ENCODE assay signal across 23 cellular contexts in genomic region chr1:66273674-66274073, GRCh38.
DNase-seq lines count a peak whose midpoint lies in the region; ATAC-seq and TF ChIP-seq lines count a peak whose summit lies in the region.
"Had no signal": no experiment of that assay in that cellular context is flagged by ENCODE, and none has a peak within 500 bp of the region (broad histone marks: within the 10 kb centered on the region; RNA-seq: fewer than 3 reads in every experiment).

No MANE protein-coding gene starts in this region.

- H3K27me3 ChIP-seq in mammary epithelial cell (ENCODE audit: insufficient read depth, low read length) = no peaks in the 10 kb centered on the region
- no peaks in the 10 kb centered on the region for H3K27me3 ChIP-seq in heart right ventricle
- H3K27me3 ChIP-seq in tibial artery = no peaks in the 10 kb centered on the region

- H3K9me3 ChIP-seq in mammary epithelial cell (replicated peaks; ENCODE audit: insufficient read depth, low read length) = no peaks in the 10 kb centered on the region
- no peaks in the 10 kb centered on the region for H3K9me3 ChIP-seq in heart right ventricle
- no peaks in the 10 kb centered on the region for H3K9me3 ChIP-seq in tibial artery

- no peaks in the 10 kb centered on the region for H3K36me3 Mint-ChIP-seq in MCF 10A (ENCODE audit: insufficient read depth, unreplicated experiment)
- H3K36me3 Mint-ChIP-seq in activated T-helper 1 cell treated with anti-CD3 and anti-CD28 coated beads, Interleukin-12 subunit alpha, Interleukin-12 subunit beta, Interleukin-2, Interleukin-4 antibody, amounts not matched to agents 30 ng/mL and 10 ng/mL and 1 ng/mL, durations not matched to agents 14 hours and 24 hours and 36 hours (ENCODE audit: low read depth) = peaks cover 2% of the 10 kb centered on the region
- H3K36me3 Mint-ChIP-seq: CD14-positive monocyte, immature natural killer cell, T-cell had no signal

- no peak overlapping the region for H3K9ac ChIP-seq in mammary epithelial cell (ENCODE audit: insufficient read depth, low read length)

- in situ Hi-C loops in mammary epithelial cell (cut with MboI; ENCODE audit: low sequenced_read_pairs in 2 of 2) = no loop called here
- in situ Hi-C loops in GM13977 (cut with MboI; ENCODE audit: low pct_unique_long_range_greater_than_20kb, low sequenced_read_pairs, unreplicated experiment) = no loop called here

- CTCF ChIA-PET in MCF 10A (lab: Yijun Ruan, JAX) = interaction anchor here (0.7 to 3.1 kb wide), 6 partner anchors 9 to 443 kb away, joined by 3 to 19 read pairs (median 8); no protein-coding TSS in a partner anchor
- CTCF ChIA-PET in mammary epithelial cell (lab: Charles Lee; ENCODE audit: low non-redundant PET) = no interaction called here

- H3K4me2 ChIP-seq in mammary epithelial cell (ENCODE audit: insufficient read depth, low read depth, low read length) = no peak overlapping the region

- H3K27ac ChIP-seq in mammary epithelial cell (ENCODE audit: insufficient read depth, low read depth, low read length) (no peak overlapping the region), heart right ventricle (peak overlapping the region in 5 of 10 donors; percentile 79 to 91 (median 91)), tibial artery (peak overlapping the region; percentile 79 to 82)
- H3K27ac ChIP-seq: WERI-Rb-1 had no signal

- dilution Hi-C loops in mammary epithelial cell (cut with HindIII; ENCODE audit: low sequenced_read_pairs) = no loop called here

- ATAC-seq in heart right ventricle (peak in 5 of 8 donors; percentile 25 to 72 (median 47)), GM18858 (IDR thresholded peaks at IDR 0.05; ENCODE audit: unreplicated experiment) (no peak)
- ATAC-seq: T-cell had no signal

- H3K27ac Mint-ChIP-seq in MCF 10A (ENCODE audit: low read depth, unreplicated experiment) = peak overlapping the region; percentile 92
- peak overlapping the region; percentile 73 for H3K27ac Mint-ChIP-seq in activated T-helper 1 cell treated with anti-CD3 and anti-CD28 coated beads, Interleukin-12 subunit alpha, Interleukin-12 subunit beta, Interleukin-2, Interleukin-4 antibody, amounts not matched to agents 30 ng/mL and 10 ng/mL and 1 ng/mL, durations not matched to agents 14 hours and 24 hours and 36 hours
- H3K27ac Mint-ChIP-seq: CD14-positive monocyte, immature natural killer cell had no signal

- WGBS in mammary epithelial cell (ENCODE audit: low coverage, missing lambda C conversion rate) = 91% methylated on average over 2 of the region's 2 CpGs
- 41 to 62% methylated on average over 2 of the region's 2 CpGs for WGBS in heart right ventricle, 2 donors

- H3K27me3 Mint-ChIP-seq in MCF 10A (ENCODE audit: insufficient read depth, unreplicated experiment) = no peaks in the 10 kb centered on the region
- H3K27me3 Mint-ChIP-seq in activated T-helper 1 cell treated with anti-CD3 and anti-CD28 coated beads, Interleukin-12 subunit alpha, Interleukin-12 subunit beta, Interleukin-2, Interleukin-4 antibody, amounts not matched to agents 30 ng/mL and 10 ng/mL and 1 ng/mL, durations not matched to agents 14 hours and 24 hours and 36 hours (ENCODE audit: insufficient read depth) = peaks cover 2% of the 10 kb centered on the region
- H3K27me3 Mint-ChIP-seq: T-cell had no signal

- TF ChIP-seq CTCF in MCF 10A (IDR thresholded peaks at IDR 0.05; ENCODE audit: unreplicated experiment) (no peak), mammary epithelial cell (conservative IDR thresholded peaks at IDR 0.05 in 1 of 2, IDR thresholded peaks at IDR 0.05 in 1 of 2; ENCODE audit: extremely low read depth in 1 of 2, insufficient read depth in 1 of 2, low read depth in 1 of 2, low read length in 2 of 2) (no peak), heart right ventricle (IDR thresholded peaks at IDR 0.05) (no peak), tibial artery (IDR thresholded peaks at IDR 0.05) (no peak), GM13977 (IDR thresholded peaks at IDR 0.05; ENCODE audit: extremely low read depth, insufficient read depth, missing control alignments) (no peak)

- H4K20me1 ChIP-seq in mammary epithelial cell (ENCODE audit: insufficient read depth, low read length) = no peaks in the 10 kb centered on the region

- H3K4me1 ChIP-seq in mammary epithelial cell (ENCODE audit: insufficient read depth, low read length) (peaks cover 20% of the 10 kb centered on the region), heart right ventricle (peaks cover 12 to 97% (median 69%) of the 10 kb centered on the region in 9 donors), tibial artery (peaks cover 0 to 65% (median 48%) of the 10 kb centered on the region in 4 donors)

- no peaks in the 10 kb centered on the region for H3K9me3 Mint-ChIP-seq in MCF 10A (ENCODE audit: unreplicated experiment)
- H3K9me3 Mint-ChIP-seq in activated T-helper 1 cell treated with anti-CD3 and anti-CD28 coated beads, Interleukin-12 subunit alpha, Interleukin-12 subunit beta, Interleukin-2, Interleukin-4 antibody, amounts not matched to agents 30 ng/mL and 10 ng/mL and 1 ng/mL, durations not matched to agents 14 hours and 24 hours and 36 hours = no peaks in the 10 kb centered on the region
- H3K9me3 Mint-ChIP-seq: CD14-positive monocyte, immature natural killer cell, T-cell had no signal

- H3K4me1 Mint-ChIP-seq in MCF 10A (ENCODE audit: insufficient read depth, unreplicated experiment) = peaks cover 41% of the 10 kb centered on the region
- H3K4me1 Mint-ChIP-seq in activated T-helper 1 cell treated with anti-CD3 and anti-CD28 coated beads, Interleukin-12 subunit alpha, Interleukin-12 subunit beta, Interleukin-2, Interleukin-4 antibody, amounts not matched to agents 30 ng/mL and 10 ng/mL and 1 ng/mL, durations not matched to agents 14 hours and 24 hours and 36 hours (ENCODE audit: low read depth) = peaks cover 81% of the 10 kb centered on the region

- intact Hi-C loops in MCF 10A (cut with micrococcal nuclease) = loop anchor here (10.0 kb wide), 1 partner anchor 651 kb away; the partner anchor contains the start of genes DNAI4 and MIER1
- intact Hi-C loops in mammary epithelial cell (cut with micrococcal nuclease) = loop anchor here (2.0 to 10.0 kb wide), 2 partner anchors 15 to 1009 kb away; no protein-coding TSS in a partner anchor
- intact Hi-C loops in activated T-helper 1 cell treated with anti-CD3 and anti-CD28 coated beads, Interleukin-12 subunit alpha, Interleukin-12 subunit beta, Interleukin-2, Interleukin-4 antibody, amounts not matched to agents 30 ng/mL and 10 ng/mL and 1 ng/mL, durations not matched to agents 14 hours and 24 hours and 36 hours (cut with micrococcal nuclease) = loop anchor here (10.0 kb wide), 3 partner anchors 651 to 1411 kb away; partner anchors contain the start of genes DNAI4, GADD45A and MIER1
- intact Hi-C loops in heart right ventricle (cut with DNase I) = loop anchor here in 5 of 10 donors (2.0 to 10.0 kb wide), 4 partner anchors 59 to 79 kb away; no protein-coding TSS in a partner anchor
- intact Hi-C loops in tibial artery (cut with DNase I; ENCODE audit: low total_unique reads) = no loop called here

- no TSS peak for BruUV-seq in MCF 10A (replicated peaks; lab: Mats Ljungman, UMichigan)
- BruUV-seq in mammary epithelial cell (replicated peaks; lab: Mats Ljungman, UMichigan) = no TSS peak

- H2AFZ ChIP-seq in mammary epithelial cell (ENCODE audit: low read depth, low read length) = no peak overlapping the region

- H3K36me3 ChIP-seq in mammary epithelial cell (ENCODE audit: insufficient read depth, low read length) (no peaks in the 10 kb centered on the region), heart right ventricle (no peaks in the 10 kb centered on the region), tibial artery (no peaks in the 10 kb centered on the region)
- H3K36me3 ChIP-seq: WERI-Rb-1 had no signal

- no peaks in the 10 kb centered on the region for H3K79me2 ChIP-seq in mammary epithelial cell (ENCODE audit: insufficient read depth, low read length)

- H3K4me3 ChIP-seq in mammary epithelial cell (replicated peaks in 1 of 3; ENCODE audit: insufficient read depth in 1 of 3, low read depth in 2 of 3, low read length in 3 of 3) (no peak overlapping the region), heart right ventricle (no peak overlapping the region), tibial artery (no peak overlapping the region)

- DNase-seq in MCF 10A (ENCODE audit: unreplicated experiment) = no peak
- DNase-seq in mammary epithelial cell = no peak
- no peak for DNase-seq in activated T-helper 1 cell treated with anti-CD3 and anti-CD28 coated beads, Interleukin-12 subunit alpha, Interleukin-12 subunit beta, Interleukin-2, Interleukin-4 antibody, amounts not matched to agents 30 ng/mL and 10 ng/mL and 1 ng/mL, durations not matched to agents 14 hours and 24 hours and 36 hours (ENCODE audit: low spot score)
- DNase-seq in heart right ventricle = no peak
- DNase-seq in tibial artery = no peak
- DNase-seq in NOMO-1 treated with dmso at 0.1 percent for 144 hours (lab: John Stamatoyannopoulos, UW; ENCODE audit: unreplicated experiment) = no peak
- DNase-seq in GM13977 (ENCODE audit: low spot score) = no peak
- DNase-seq: activated CD4-positive, alpha-beta T cell treated with anti-CD3 and anti-CD28 coated beads, Interleukin-2, amount 50 U/mL, for 48 hours; activated naive CD4-positive, alpha-beta T cell treated with anti-CD3 and anti-CD28 coated beads, Interleukin-2, amount 50 U/mL, for 16 hours; cortex of kidney; GF-D8; head of caudate nucleus; immature natural killer cell; NCI-H1436 treated with DMSO at 0.1 percent for 48 hours; NCI-H2171 treated with DMSO at 0.1 percent for 48 hours; NCI-H526 treated with DMSO at 0.1 percent for 48 hours; nucleus accumbens; OCI-M1; SIG-M5; T-cell; WERI-Rb-1 had no signal

- H3K4me3 Mint-ChIP-seq in MCF 10A (ENCODE audit: unreplicated experiment) = no peak overlapping the region
- H3K4me3 Mint-ChIP-seq in activated T-helper 1 cell treated with anti-CD3 and anti-CD28 coated beads, Interleukin-12 subunit alpha, Interleukin-12 subunit beta, Interleukin-2, Interleukin-4 antibody, amounts not matched to agents 30 ng/mL and 10 ng/mL and 1 ng/mL, durations not matched to agents 14 hours and 24 hours and 36 hours = no peak overlapping the region
- H3K4me3 Mint-ChIP-seq: CD14-positive monocyte, immature natural killer cell had no signal

- POLR2A ChIA-PET in MCF 10A (lab: Yijun Ruan, JAX) = interaction anchor here (0.9 to 7.1 kb wide), 4 partner anchors 8 to 59 kb away, joined by 4 to 177 read pairs (median 7); no protein-coding TSS in a partner anchor
